In the genomic region with DNA sequence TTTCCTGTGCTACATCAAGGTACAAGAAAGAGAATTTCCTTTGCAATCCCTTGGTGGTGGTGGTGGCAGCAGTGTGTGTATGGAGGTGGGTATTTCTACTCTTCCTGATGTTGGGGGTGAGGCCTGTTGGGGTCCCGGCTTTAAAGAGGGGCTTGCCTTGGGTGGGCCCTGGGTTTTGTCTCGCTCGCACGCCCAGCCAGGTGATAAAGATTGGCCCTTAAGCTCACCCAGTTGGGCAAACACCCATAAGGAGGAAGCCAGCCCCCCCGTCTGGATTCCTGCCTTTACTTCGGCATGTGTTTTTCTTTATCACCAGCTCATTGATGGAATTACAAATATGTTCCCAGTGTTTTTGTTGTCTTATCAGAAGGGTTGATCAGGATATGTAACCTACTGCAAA, we compare ENCODE assay signal across 1 cellular context.
A peak's percentile ranks its signal among the peaks of the same experiment; 100 is the strongest.
TF ChIP-seq lines count a peak whose summit lies in the region.

No MANE protein-coding gene starts in this region.

TF ChIP-seq in HepG2, 621 proteins besides CTCF, POLR2A, EP300 and RAD21:
- TF ChIP-seq, protein P1, sequence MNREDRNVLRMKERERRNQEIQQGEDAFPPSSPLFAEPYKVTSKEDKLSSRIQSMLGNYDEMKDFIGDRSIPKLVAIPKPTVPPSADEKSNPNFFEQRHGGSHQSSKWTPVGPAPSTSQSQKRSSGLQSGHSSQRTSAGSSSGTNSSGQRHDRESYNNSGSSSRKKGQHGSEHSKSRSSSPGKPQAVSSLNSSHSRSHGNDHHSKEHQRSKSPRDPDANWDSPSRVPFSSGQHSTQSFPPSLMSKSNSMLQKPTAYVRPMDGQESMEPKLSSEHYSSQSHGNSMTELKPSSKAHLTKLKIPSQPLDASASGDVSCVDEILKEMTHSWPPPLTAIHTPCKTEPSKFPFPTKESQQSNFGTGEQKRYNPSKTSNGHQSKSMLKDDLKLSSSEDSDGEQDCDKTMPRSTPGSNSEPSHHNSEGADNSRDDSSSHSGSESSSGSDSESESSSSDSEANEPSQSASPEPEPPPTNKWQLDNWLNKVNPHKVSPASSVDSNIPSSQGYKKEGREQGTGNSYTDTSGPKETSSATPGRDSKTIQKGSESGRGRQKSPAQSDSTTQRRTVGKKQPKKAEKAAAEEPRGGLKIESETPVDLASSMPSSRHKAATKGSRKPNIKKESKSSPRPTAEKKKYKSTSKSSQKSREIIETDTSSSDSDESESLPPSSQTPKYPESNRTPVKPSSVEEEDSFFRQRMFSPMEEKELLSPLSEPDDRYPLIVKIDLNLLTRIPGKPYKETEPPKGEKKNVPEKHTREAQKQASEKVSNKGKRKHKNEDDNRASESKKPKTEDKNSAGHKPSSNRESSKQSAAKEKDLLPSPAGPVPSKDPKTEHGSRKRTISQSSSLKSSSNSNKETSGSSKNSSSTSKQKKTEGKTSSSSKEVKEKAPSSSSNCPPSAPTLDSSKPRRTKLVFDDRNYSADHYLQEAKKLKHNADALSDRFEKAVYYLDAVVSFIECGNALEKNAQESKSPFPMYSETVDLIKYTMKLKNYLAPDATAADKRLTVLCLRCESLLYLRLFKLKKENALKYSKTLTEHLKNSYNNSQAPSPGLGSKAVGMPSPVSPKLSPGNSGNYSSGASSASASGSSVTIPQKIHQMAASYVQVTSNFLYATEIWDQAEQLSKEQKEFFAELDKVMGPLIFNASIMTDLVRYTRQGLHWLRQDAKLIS (CRISPR knock-in tag; IDR thresholded peaks at IDR 0.05) = no peak
- TF ChIP-seq, protein P2, sequence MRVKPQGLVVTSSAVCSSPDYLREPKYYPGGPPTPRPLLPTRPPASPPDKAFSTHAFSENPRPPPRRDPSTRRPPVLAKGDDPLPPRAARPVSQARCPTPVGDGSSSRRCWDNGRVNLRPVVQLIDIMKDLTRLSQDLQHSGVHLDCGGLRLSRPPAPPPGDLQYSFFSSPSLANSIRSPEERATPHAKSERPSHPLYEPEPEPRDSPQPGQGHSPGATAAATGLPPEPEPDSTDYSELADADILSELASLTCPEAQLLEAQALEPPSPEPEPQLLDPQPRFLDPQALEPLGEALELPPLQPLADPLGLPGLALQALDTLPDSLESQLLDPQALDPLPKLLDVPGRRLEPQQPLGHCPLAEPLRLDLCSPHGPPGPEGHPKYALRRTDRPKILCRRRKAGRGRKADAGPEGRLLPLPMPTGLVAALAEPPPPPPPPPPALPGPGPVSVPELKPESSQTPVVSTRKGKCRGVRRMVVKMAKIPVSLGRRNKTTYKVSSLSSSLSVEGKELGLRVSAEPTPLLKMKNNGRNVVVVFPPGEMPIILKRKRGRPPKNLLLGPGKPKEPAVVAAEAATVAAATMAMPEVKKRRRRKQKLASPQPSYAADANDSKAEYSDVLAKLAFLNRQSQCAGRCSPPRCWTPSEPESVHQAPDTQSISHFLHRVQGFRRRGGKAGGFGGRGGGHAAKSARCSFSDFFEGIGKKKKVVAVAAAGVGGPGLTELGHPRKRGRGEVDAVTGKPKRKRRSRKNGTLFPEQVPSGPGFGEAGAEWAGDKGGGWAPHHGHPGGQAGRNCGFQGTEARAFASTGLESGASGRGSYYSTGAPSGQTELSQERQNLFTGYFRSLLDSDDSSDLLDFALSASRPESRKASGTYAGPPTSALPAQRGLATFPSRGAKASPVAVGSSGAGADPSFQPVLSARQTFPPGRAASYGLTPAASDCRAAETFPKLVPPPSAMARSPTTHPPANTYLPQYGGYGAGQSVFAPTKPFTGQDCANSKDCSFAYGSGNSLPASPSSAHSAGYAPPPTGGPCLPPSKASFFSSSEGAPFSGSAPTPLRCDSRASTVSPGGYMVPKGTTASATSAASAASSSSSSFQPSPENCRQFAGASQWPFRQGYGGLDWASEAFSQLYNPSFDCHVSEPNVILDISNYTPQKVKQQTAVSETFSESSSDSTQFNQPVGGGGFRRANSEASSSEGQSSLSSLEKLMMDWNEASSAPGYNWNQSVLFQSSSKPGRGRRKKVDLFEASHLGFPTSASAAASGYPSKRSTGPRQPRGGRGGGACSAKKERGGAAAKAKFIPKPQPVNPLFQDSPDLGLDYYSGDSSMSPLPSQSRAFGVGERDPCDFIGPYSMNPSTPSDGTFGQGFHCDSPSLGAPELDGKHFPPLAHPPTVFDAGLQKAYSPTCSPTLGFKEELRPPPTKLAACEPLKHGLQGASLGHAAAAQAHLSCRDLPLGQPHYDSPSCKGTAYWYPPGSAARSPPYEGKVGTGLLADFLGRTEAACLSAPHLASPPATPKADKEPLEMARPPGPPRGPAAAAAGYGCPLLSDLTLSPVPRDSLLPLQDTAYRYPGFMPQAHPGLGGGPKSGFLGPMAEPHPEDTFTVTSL (CRISPR knock-in tag; IDR thresholded peaks at IDR 0.05; ENCODE audit: borderline replicate concordance) = no peak
- TF ChIP-seq SUZ12 (IDR thresholded peaks at IDR 0.05; ENCODE audit: low read depth, low read length) = no peak
- no peak for TF ChIP-seq PTBP1 (IDR thresholded peaks at IDR 0.05; ENCODE audit: low read depth, low read length, poor library complexity, severe bottlenecking)
- TF ChIP-seq AGO2 (optimal IDR thresholded peaks at IDR 0.05; ENCODE audit: low read depth, low read length) = peak; percentile 13
- peak; percentile 57 for TF ChIP-seq RBM22 (optimal IDR thresholded peaks at IDR 0.05; ENCODE audit: low read length)
- no peak for TF ChIP-seq ZNF605 (CRISPR knock-in tag; IDR thresholded peaks at IDR 0.05)
- no peak for TF ChIP-seq ZNF713 (CRISPR knock-in tag; IDR thresholded peaks at IDR 0.05)
- no peak for TF ChIP-seq CCDC6 (CRISPR knock-in tag; IDR thresholded peaks at IDR 0.05)
